ENCODE assay signal across 1 cellular context in the genomic region with DNA sequence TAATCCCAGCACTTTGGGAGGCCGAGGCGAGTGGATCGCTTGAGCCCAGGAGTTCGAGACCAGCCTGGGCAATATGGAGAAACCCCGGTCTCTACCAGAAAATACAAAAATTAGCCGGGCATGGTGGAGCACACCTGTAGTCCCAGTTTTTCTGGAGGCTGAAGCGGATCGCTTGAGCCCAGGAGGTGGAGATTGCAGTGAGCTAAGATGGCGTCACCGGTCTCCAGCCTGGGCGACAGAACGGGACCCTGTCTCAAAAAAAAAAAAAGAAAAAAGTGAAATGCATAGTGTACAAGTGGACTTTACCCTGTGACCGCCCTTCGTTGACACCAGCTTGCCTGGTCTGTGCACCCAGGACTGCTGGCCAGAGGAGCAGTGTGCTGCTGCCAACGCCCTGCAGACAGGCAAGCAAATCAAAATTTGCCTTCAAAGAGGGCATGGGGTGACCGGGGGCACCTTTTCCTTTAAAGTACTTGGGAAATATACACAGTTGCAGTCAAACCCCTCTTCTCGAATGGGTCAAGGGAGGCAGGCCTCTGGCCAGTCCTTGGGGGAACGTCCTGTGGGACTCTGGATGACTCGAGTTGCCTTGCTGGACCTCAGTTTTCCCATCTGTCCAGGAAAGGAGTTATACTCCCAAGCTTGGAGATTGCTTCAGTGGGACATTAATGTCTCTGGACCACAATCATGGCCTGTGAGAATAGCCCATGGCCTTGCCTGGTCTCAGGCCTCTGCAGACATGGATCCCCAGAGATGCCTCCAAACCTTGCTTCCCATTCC.
TF ChIP-seq lines count a peak whose summit lies in the region.

No MANE protein-coding gene starts in this region.

TF ChIP-seq in liver, 16 proteins besides CTCF, POLR2A, EP300 and RAD21 (continued from another document):
- TF ChIP-seq, protein P1, sequence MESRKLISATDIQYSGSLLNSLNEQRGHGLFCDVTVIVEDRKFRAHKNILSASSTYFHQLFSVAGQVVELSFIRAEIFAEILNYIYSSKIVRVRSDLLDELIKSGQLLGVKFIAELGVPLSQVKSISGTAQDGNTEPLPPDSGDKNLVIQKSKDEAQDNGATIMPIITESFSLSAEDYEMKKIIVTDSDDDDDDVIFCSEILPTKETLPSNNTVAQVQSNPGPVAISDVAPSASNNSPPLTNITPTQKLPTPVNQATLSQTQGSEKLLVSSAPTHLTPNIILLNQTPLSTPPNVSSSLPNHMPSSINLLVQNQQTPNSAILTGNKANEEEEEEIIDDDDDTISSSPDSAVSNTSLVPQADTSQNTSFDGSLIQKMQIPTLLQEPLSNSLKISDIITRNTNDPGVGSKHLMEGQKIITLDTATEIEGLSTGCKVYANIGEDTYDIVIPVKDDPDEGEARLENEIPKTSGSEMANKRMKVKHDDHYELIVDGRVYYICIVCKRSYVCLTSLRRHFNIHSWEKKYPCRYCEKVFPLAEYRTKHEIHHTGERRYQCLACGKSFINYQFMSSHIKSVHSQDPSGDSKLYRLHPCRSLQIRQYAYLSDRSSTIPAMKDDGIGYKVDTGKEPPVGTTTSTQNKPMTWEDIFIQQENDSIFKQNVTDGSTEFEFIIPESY (IDR thresholded peaks at IDR 0.05), result peak; percentile 51
- TF ChIP-seq, protein P2, sequence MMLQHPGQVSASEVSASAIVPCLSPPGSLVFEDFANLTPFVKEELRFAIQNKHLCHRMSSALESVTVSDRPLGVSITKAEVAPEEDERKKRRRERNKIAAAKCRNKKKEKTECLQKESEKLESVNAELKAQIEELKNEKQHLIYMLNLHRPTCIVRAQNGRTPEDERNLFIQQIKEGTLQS (IDR thresholded peaks at IDR 0.05), result no peak
- TF ChIP-seq RXRA (IDR thresholded peaks at IDR 0.05), result peak; percentile 73 to 79
- no peak for TF ChIP-seq NR2F2 (IDR thresholded peaks at IDR 0.05)
- no peak for TF ChIP-seq TAF1 (conservative IDR thresholded peaks at IDR 0.05)
- TF ChIP-seq, protein P3, sequence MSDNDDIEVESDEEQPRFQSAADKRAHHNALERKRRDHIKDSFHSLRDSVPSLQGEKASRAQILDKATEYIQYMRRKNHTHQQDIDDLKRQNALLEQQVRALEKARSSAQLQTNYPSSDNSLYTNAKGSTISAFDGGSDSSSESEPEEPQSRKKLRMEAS (IDR thresholded peaks at IDR 0.05), result peak; percentile 52
- peak; percentile 89 for TF ChIP-seq HNF4G (IDR thresholded peaks at IDR 0.05)
- peak; percentile 96 to 98 for TF ChIP-seq HNF4A (conservative IDR thresholded peaks at IDR 0.05)
- peak; percentile 53 for TF ChIP-seq FOXA2 (IDR thresholded peaks at IDR 0.05)
- no peak for TF ChIP-seq FOXA1 (IDR thresholded peaks at IDR 0.05)
